8 cellular contexts compared by ENCODE assay signal in the genomic region with DNA sequence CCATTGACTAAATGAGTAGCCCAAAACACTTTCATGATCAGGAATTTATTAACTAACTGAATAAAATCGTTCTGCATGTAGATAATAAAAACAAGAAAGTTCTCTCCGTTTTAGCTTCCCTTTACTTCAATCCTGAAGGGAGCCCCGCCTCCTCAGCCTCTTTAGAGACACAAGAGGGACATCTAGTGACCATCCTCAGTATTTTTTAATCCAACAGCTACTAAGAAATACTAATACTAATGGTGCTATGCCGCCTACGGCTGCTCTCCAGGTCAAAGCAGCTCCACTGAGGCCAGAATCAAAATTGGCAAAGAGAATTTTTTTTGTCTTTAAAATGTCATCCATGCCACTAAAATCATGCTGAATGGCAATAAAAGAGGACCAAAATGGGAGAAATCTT. TPM values are rescaled to one million over a fixed set of nuclear protein-coding genes. Genes with fewer than 3 reads are reported as not detected.
DNase-seq lines count a peak whose midpoint lies in the region; ATAC-seq and TF ChIP-seq lines count a peak whose summit lies in the region.

No MANE protein-coding gene starts in this region.

- H3K36me3 Mint-ChIP-seq in brain = peaks cover under 1% of the 10 kb centered on the region
- no peaks in the 10 kb centered on the region for H3K36me3 Mint-ChIP-seq in T-helper 2 cell treated with Interferon-gamma antibody and Interleukin-4, amounts not matched to agents 5 μg/mL and 100 μg/mL, for 36 hours (ENCODE audit: low read depth)

- H3K27me3 Mint-ChIP-seq in brain = peaks cover 35% of the 10 kb centered on the region
- H3K27me3 Mint-ChIP-seq in T-helper 2 cell treated with Interferon-gamma antibody and Interleukin-4, amounts not matched to agents 5 μg/mL and 100 μg/mL, for 36 hours (ENCODE audit: low read depth) = peaks cover 39% of the 10 kb centered on the region

- ATAC-seq in GM18519 (IDR thresholded peaks at IDR 0.05; ENCODE audit: low FRiP score, unreplicated experiment) = peak; percentile 80
- ATAC-seq in HG03196 (IDR thresholded peaks at IDR 0.05; ENCODE audit: unreplicated experiment) = peak; percentile 83
- ATAC-seq in left colon = peak; percentile 61
- ATAC-seq in upper lobe of right lung = peak; percentile 68

- peak overlapping the region in 4 of 5 experiments; percentile 26 to 84 (median 48) for H3K27ac Mint-ChIP-seq in brain
- no peak overlapping the region for H3K27ac Mint-ChIP-seq in T-helper 2 cell treated with Interferon-gamma antibody and Interleukin-4, amounts not matched to agents 5 μg/mL and 100 μg/mL, for 36 hours

- H3K36me3 ChIP-seq in upper lobe of right lung = no peaks in the 10 kb centered on the region

- intact Hi-C loops in left colon (cut with DNase I, micrococcal nuclease) = no loop called here
- intact Hi-C loops in upper lobe of right lung (cut with DNase I) = no loop called here

- no peak overlapping the region for H3K4me3 ChIP-seq in upper lobe of right lung

- peaks cover 43% of the 10 kb centered on the region for H3K4me1 Mint-ChIP-seq in brain
- peaks cover 2% of the 10 kb centered on the region for H3K4me1 Mint-ChIP-seq in T-helper 2 cell treated with Interferon-gamma antibody and Interleukin-4, amounts not matched to agents 5 μg/mL and 100 μg/mL, for 36 hours (ENCODE audit: low read depth)

- peak overlapping the region; percentile 80 to 98 (median 94) for H3K4me3 Mint-ChIP-seq in brain
- no peak overlapping the region for H3K4me3 Mint-ChIP-seq in T-helper 2 cell treated with Interferon-gamma antibody and Interleukin-4, amounts not matched to agents 5 μg/mL and 100 μg/mL, for 36 hours

- H3K9me3 ChIP-seq in upper lobe of right lung = no peaks in the 10 kb centered on the region

- DNase-seq in COLO668 (lab: John Stamatoyannopoulos, UW; ENCODE audit: unreplicated experiment) (peak; percentile 5), NCI-H526 (lab: John Stamatoyannopoulos, UW) (peak; percentile 14 to 66), left colon (peak in 1 of 2 donors; percentile 53), upper lobe of right lung (no peak)
- DNase-seq in T-helper 2 cell treated with Interferon-gamma antibody and Interleukin-4, amounts not matched to agents 5 μg/mL and 100 μg/mL, for 36 hours (ENCODE audit: low spot score) = no peak

- TF ChIP-seq CTCF in brain (conservative IDR thresholded peaks at IDR 0.05) (peak; percentile 81 to 86), upper lobe of right lung (IDR thresholded peaks at IDR 0.05) (peak; percentile 54)

- peaks cover 0 to 3% (median under 1%) of the 10 kb centered on the region in 5 experiments for H3K9me3 Mint-ChIP-seq in brain
- H3K9me3 Mint-ChIP-seq in T-helper 2 cell treated with Interferon-gamma antibody and Interleukin-4, amounts not matched to agents 5 μg/mL and 100 μg/mL, for 36 hours = no peaks in the 10 kb centered on the region

- no peak overlapping the region for H3K27ac ChIP-seq in upper lobe of right lung

- no peaks in the 10 kb centered on the region for H3K27me3 ChIP-seq in upper lobe of right lung

- no peaks in the 10 kb centered on the region for H3K4me1 ChIP-seq in upper lobe of right lung

RNA-seq across cellular contexts. Expression of gene PCDH19, which starts 3.2 kb away (rescaled TPM):
- polyA plus RNA-seq in brain (ENCODE audit: insufficient read depth, low read depth, low replicate concordance) = 3.3 TPM
- 1 to 10 TPM in 1 of 2 donors, under 1 TPM in 1; 0.43 to 1.1 TPM for total RNA-seq in left colon
- 0.17 TPM for total RNA-seq in upper lobe of right lung

Comparison
In these comparisons a context has a peak if more than half of its experiments do, and no peak if none do; other contexts are left out.
1. DNase-seq: peak in COLO668 (single experiment) and NCI-H526 (2 of 2); none in upper lobe of right lung (single experiment) and T-helper 2 cell treated with Interferon-gamma antibody and Interleukin-4, amounts not matched to agents 5 μg/mL and 100 μg/mL, for 36 hours (single experiment).
2. Peak in every context shown above with its lines, with median percentiles within 50 percentile points of each other: ATAC-seq.